In genomic region chr7:147474862-147475261, GRCh38 we compare ENCODE assay signal across 22 cellular contexts.
A peak's percentile ranks its signal among the peaks of the same experiment; 100 is the strongest.
DNase-seq lines count a peak whose midpoint lies in the region; ATAC-seq, FAIRE-seq and TF ChIP-seq lines count a peak whose summit lies in the region.
"Had no signal": no experiment of that assay in that cellular context is flagged by ENCODE, and none has a peak within 500 bp of the region (broad histone marks: within the 10 kb centered on the region; RNA-seq: fewer than 3 reads in every experiment).

No MANE protein-coding gene starts in this region.

- no peaks in the 10 kb centered on the region for H3K23me2 ChIP-seq in H1 (ENCODE audit: low read depth, low read length)

- H2BK5ac ChIP-seq in H1 (ENCODE audit: low read depth, low read length): no peak overlapping the region

- no peaks in the 10 kb centered on the region for H3K9me3 ChIP-seq in H1 (ENCODE audit: insufficient read depth in 2 of 2, low read depth in 1 of 2, low read length in 1 of 2)
- H3K9me3 ChIP-seq: BLaER1, Caco-2 had no signal

- no peak overlapping the region for H3K18ac ChIP-seq in H1 (ENCODE audit: extremely low read depth, low read length)

- no peaks in the 10 kb centered on the region for H3K9me3 Mint-ChIP-seq in nephron progenitor cell
- H3K9me3 Mint-ChIP-seq: H9 had no signal

- no peak for TF ChIP-seq POLR2A in H1 (IDR thresholded peaks at IDR 0.05; ENCODE audit: control extremely low read depth in 1 of 2, low read depth in 2 of 2, low read length in 2 of 2)

- H3K4me2 ChIP-seq in H1 (ENCODE audit: insufficient read depth in 1 of 2, low read depth in 2 of 2, low read length in 2 of 2): no peak overlapping the region
- H3K4me2 ChIP-seq: BLaER1 had no signal

- no peak overlapping the region for H3K27ac ChIP-seq in H1 (ENCODE audit: low read depth, low read length)
- H3K27ac ChIP-seq: BLaER1, C4-2B, GM23248 had no signal

- WGBS in H1 (ENCODE audit: extremely low coverage in 1 of 2, insufficient coverage in 1 of 2, insufficient read length in 1 of 2, insufficient replicate concordance in 2 of 2, low coverage in 1 of 2, low lambda C conversion rate in 2 of 2, missing lambda C conversion rate in 1 of 2), 2 experiments: 74% methylated on average over 4 of the region's 4 CpGs; no CpG with 5 or more reads in 1 of the 2 experiments

- 0 out of 2 replicates have a peak overlapping the region, but pooled peaks have one; percentile 4 for H2AFZ ChIP-seq in H1 (ENCODE audit: low read length)
- H2AFZ ChIP-seq: GM23248 had no signal

- CTCF ChIA-PET in H1 (lab: Charles Lee; ENCODE audit: partially characterized antibody): no interaction called here

- no peak overlapping the region for H2BK20ac ChIP-seq in H1 (ENCODE audit: low read length)

- H2BK12ac ChIP-seq in H1 (ENCODE audit: low read depth, low read length): no peak overlapping the region

- no peak for TF ChIP-seq RAD21 in H1 (IDR thresholded peaks at IDR 0.05 in 1 of 2, conservative IDR thresholded peaks at IDR 0.05 in 1 of 2; ENCODE audit: low read depth in 2 of 2, low read length in 2 of 2)

- peak overlapping the region; percentile 67 for H3K27ac Mint-ChIP-seq in nephron progenitor cell
- H3K27ac Mint-ChIP-seq: B cell; CD4-positive, CD25-positive, alpha-beta regulatory T cell; CD8-positive, alpha-beta T cell; H9 had no signal

- H2BK15ac ChIP-seq in H1 (ENCODE audit: low read length): no peak overlapping the region

- no peak overlapping the region for H3K14ac ChIP-seq in H1 (ENCODE audit: insufficient read length)

- no peak overlapping the region for H2AK5ac ChIP-seq in H1 (ENCODE audit: low read depth, low read length)

- no peak overlapping the region for H4K5ac ChIP-seq in H1 (ENCODE audit: insufficient read length, low read depth, low read length)

- TF ChIP-seq CTCF in H1 (IDR thresholded peaks at IDR 0.05; ENCODE audit: control extremely low read depth in 1 of 3, insufficient read depth in 1 of 3, low read depth in 1 of 3, low read length in 3 of 3): no peak
- no peak for TF ChIP-seq CTCF in nephron progenitor cell (IDR thresholded peaks at IDR 0.05)

- H3K36me3 ChIP-seq in H1 (ENCODE audit: control insufficient read depth in 2 of 4, insufficient read depth in 4 of 4, low read length in 3 of 4): no peaks in the 10 kb centered on the region
- H3K36me3 ChIP-seq: BLaER1 had no signal

- no peak overlapping the region for H3K9ac ChIP-seq in H1 (replicated peaks in 1 of 4; ENCODE audit: extremely low read depth in 1 of 4, low read depth in 3 of 4, low read length in 3 of 4)
- H3K9ac ChIP-seq: BLaER1, GM23248 had no signal

- H3K56ac ChIP-seq in H1 (replicated peaks; ENCODE audit: insufficient read length, low read depth, low read length): no peak overlapping the region

- no peak overlapping the region for H3K4me3 Mint-ChIP-seq in nephron progenitor cell
- H3K4me3 Mint-ChIP-seq: B cell; CD4-positive, CD25-positive, alpha-beta regulatory T cell; CD8-positive, alpha-beta T cell; H9 had no signal

- no peaks in the 10 kb centered on the region for H3K4me1 ChIP-seq in H1 (replicated peaks in 1 of 4; ENCODE audit: control insufficient read depth in 3 of 4, insufficient read depth in 4 of 4, low read length in 3 of 4)
- H3K4me1 ChIP-seq: BLaER1 had no signal

- H3K4me1 Mint-ChIP-seq in nephron progenitor cell: peaks cover 20% of the 10 kb centered on the region
- H3K4me1 Mint-ChIP-seq: B cell; CD4-positive, CD25-positive, alpha-beta regulatory T cell; H9 had no signal

- peak; percentile 78 for ATAC-seq in SK-N-SH treated with all-trans-retinoic acid at 6 μM for 48 hours
- ATAC-seq: CD8-positive, alpha-beta T cell; GM12878; HCT116 had no signal

- H4K8ac ChIP-seq in H1 (ENCODE audit: extremely low read depth, insufficient read depth, low read length): no peak overlapping the region

- H3K23ac ChIP-seq in H1 (ENCODE audit: insufficient read length): no peak overlapping the region

- H3K4me3 ChIP-seq in H1 (ENCODE audit: extremely low read depth in 1 of 4, insufficient read depth in 2 of 4, low read depth in 3 of 4, low read length in 4 of 4): no peak overlapping the region
- H3K4me3 ChIP-seq: BLaER1, GM12878, GM23248 had no signal

- no peaks in the 10 kb centered on the region for H3K27me3 ChIP-seq in H1 (replicated peaks in 1 of 4; ENCODE audit: control insufficient read depth in 3 of 4, extremely low read depth in 1 of 4, insufficient read depth in 3 of 4, low read length in 3 of 4)
- H3K27me3 ChIP-seq: BLaER1 had no signal

- DNase-seq in H1 (ENCODE audit: low read depth in 1 of 2, low spot score in 2 of 2) (no peak), nephron progenitor cell (no peak), middle frontal gyrus (ENCODE audit: extremely low spot score, low spot score) (no peak), NCI-H526 treated with DMSO at 0.1 percent for 48 hours (lab: John Stamatoyannopoulos, UW) (no peak), DMS53 treated with DMSO at 0.1 percent for 48 hours (lab: John Stamatoyannopoulos, UW; ENCODE audit: unreplicated experiment) (no peak), ecto neural progenitor cell (ENCODE audit: low spot score) (no peak)
- DNase-seq: Caco-2; CD4-positive, CD25-positive, alpha-beta regulatory T cell; CD8-positive, alpha-beta T cell; DMS153; DMS79; EL; GDM1; GM23248; H9 had no signal

- H3K79me2 ChIP-seq in H1 (ENCODE audit: control insufficient read depth in 1 of 2, insufficient read depth in 2 of 2, low read length in 2 of 2): no peaks in the 10 kb centered on the region

- H3K4ac ChIP-seq in H1 (replicated peaks; ENCODE audit: insufficient read length, low read depth, low read length): no peak overlapping the region

- TF ChIP-seq EP300 in H1 (IDR thresholded peaks at IDR 0.05; ENCODE audit: borderline replicate concordance in 1 of 2, low read depth in 2 of 2, low read length in 2 of 2): no peak

- H4K20me1 ChIP-seq in H1 (replicated peaks in 1 of 2; ENCODE audit: control insufficient read depth in 1 of 2, insufficient read depth in 2 of 2, low read length in 2 of 2): no peaks in the 10 kb centered on the region
- H4K20me1 ChIP-seq: BLaER1 had no signal

- no peak for FAIRE-seq in H1 (lab: Jason Lieb, UNC)
- FAIRE-seq: GM12878, GM19239 had no signal

- no peaks in the 10 kb centered on the region for H3K79me1 ChIP-seq in H1 (ENCODE audit: low read depth, low read length)

- H2BK120ac ChIP-seq in H1 (replicated peaks; ENCODE audit: low read depth, low read length): no peak overlapping the region

- H3K27me3 Mint-ChIP-seq in nephron progenitor cell (ENCODE audit: low read depth, poor library complexity): peaks cover 3% of the 10 kb centered on the region
- H3K27me3 Mint-ChIP-seq: B cell; CD4-positive, CD25-positive, alpha-beta regulatory T cell had no signal

- POLR2A ChIA-PET in H1 (lab: Charles Lee; ENCODE audit: partially characterized antibody): no interaction called here

- no peaks in the 10 kb centered on the region for H3K36me3 Mint-ChIP-seq in nephron progenitor cell (ENCODE audit: low read depth)
- H3K36me3 Mint-ChIP-seq: CD4-positive, CD25-positive, alpha-beta regulatory T cell; CD8-positive, alpha-beta T cell had no signal

- no peak overlapping the region for H4K91ac ChIP-seq in H1 (replicated peaks; ENCODE audit: insufficient read length, low read length)

TF ChIP-seq in SK-N-SH treated with all-trans-retinoic acid at 6 μM for 48 hours, 23 proteins besides CTCF, POLR2A, EP300 and RAD21:
- TF ChIP-seq ZFP30 (CRISPR knock-in tag; IDR thresholded peaks at IDR 0.05) (no peak), TCF4 (CRISPR knock-in tag; IDR thresholded peaks at IDR 0.05; ENCODE audit: borderline replicate concordance) (peak; percentile 91), ISL1 (CRISPR knock-in tag; IDR thresholded peaks at IDR 0.05) (peak; percentile 89)
TF ChIP-seq in SK-N-SH treated with all-trans-retinoic acid at 6 μM for 48 hours: peak in this region for 2.

TF ChIP-seq in H1, 55 proteins besides CTCF, POLR2A, EP300 and RAD21:
- TF ChIP-seq EZH2 (IDR thresholded peaks at IDR 0.05; ENCODE audit: low read depth, low read length, severe bottlenecking): no peak
